Comparison of ENCODE assay signal across 10 cellular contexts in the genomic region with DNA sequence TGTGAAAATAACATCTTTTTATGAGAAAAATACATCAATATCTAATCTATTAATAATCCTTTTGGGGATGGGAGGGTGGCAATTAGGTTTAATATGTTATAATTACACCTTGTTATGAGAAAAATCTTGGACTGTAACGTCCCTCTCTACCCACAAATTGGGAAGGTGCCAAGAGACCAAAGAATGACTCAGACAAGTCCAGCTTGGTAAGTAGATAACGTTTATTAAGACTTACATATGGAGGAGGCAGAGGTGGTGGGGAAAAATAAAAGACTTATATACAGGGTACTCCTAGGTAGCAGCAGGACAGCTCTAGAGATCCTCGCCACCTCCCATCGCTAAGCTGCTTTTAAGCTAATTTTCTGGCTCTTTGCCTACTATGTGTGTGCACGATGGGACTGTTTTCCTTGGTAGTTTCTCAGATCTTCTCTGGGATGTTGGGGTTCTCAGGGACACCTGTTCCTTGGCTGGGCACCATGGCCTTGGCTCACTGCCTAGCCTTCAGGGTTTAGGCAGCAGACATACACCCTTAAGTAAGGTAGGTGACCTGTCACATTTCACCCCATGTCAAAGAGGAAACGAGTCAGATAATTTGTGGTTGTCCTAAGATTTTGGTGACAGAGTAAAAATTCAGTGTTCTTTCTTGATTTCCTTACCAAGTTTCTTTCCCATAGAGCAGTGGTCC. TPM values are rescaled to one million over a fixed set of nuclear protein-coding genes. Genes with fewer than 3 reads are reported as not detected.
DNase-seq lines count a peak whose midpoint lies in the region; ATAC-seq and TF ChIP-seq lines count a peak whose summit lies in the region.
"Had no signal": no experiment of that assay in that cellular context is flagged by ENCODE, and none has a peak within 500 bp of the region (broad histone marks: within the 10 kb centered on the region; RNA-seq: fewer than 3 reads in every experiment).

No MANE protein-coding gene starts in this region.

- ATAC-seq in left lobe of liver = peak; percentile 20
- no peak for ATAC-seq in GM19395 (IDR thresholded peaks at IDR 0.05; ENCODE audit: unreplicated experiment)
- ATAC-seq: left colon had no signal

- no peak overlapping the region for H3K4me3 ChIP-seq in LNCaP clone FGC (ENCODE audit: low read depth, low read length)

- H3K27me3 Mint-ChIP-seq in Calu3 (ENCODE audit: unreplicated experiment) (no peaks in the 10 kb centered on the region), progenitor cell of endocrine pancreas (no peaks in the 10 kb centered on the region)

- intact Hi-C loops in Calu3 (cut with micrococcal nuclease; ENCODE audit: unreplicated experiment) = no loop called here

- BruUV-seq in Calu3 (replicated peaks; lab: Mats Ljungman, UMichigan) = no TSS peak

- H3K27ac Mint-ChIP-seq in Calu3 (ENCODE audit: unreplicated experiment) (no peak overlapping the region), progenitor cell of endocrine pancreas (no peak overlapping the region)

- no peak overlapping the region for H3K4me3 Mint-ChIP-seq in Calu3 (ENCODE audit: low read depth, unreplicated experiment)
- H3K4me3 Mint-ChIP-seq in progenitor cell of endocrine pancreas (ENCODE audit: low read depth) = no peak overlapping the region

- H3K9me3 Mint-ChIP-seq in Calu3 (ENCODE audit: low read depth, unreplicated experiment) (no peaks in the 10 kb centered on the region), progenitor cell of endocrine pancreas (ENCODE audit: low read depth) (no peaks in the 10 kb centered on the region)

- TF ChIP-seq CTCF in Calu3 (IDR thresholded peaks at IDR 0.05; ENCODE audit: unreplicated experiment) (no peak), LNCaP clone FGC (IDR thresholded peaks at IDR 0.05; ENCODE audit: control insufficient read depth, extremely low read depth, insufficient read depth) (no peak), progenitor cell of endocrine pancreas (IDR thresholded peaks at IDR 0.05; ENCODE audit: unreplicated experiment) (no peak)

- H3K4me1 Mint-ChIP-seq in Calu3 (ENCODE audit: low read depth, unreplicated experiment) (no peaks in the 10 kb centered on the region), progenitor cell of endocrine pancreas (ENCODE audit: low read depth) (no peaks in the 10 kb centered on the region)

- H3K36me3 Mint-ChIP-seq in Calu3 (ENCODE audit: insufficient read depth, unreplicated experiment) (peaks cover 19% of the 10 kb centered on the region), progenitor cell of endocrine pancreas (ENCODE audit: insufficient read depth) (peaks cover 11% of the 10 kb centered on the region)

- DNase-seq in Calu3 (peak; percentile 56), LNCaP clone FGC (ENCODE audit: low read depth) (peak; percentile 80), amniotic stem cell (lab: John Stamatoyannopoulos, UW) (peak; percentile 25), left lobe of liver (ENCODE audit: low spot score) (no peak), NCI-H146 (lab: John Stamatoyannopoulos, UW) (no peak), progenitor cell of endocrine pancreas (ENCODE audit: low spot score, unreplicated experiment) (no peak)
- no peak for DNase-seq in activated CD4-positive, CD25-positive, alpha-beta regulatory T cell (lab: John Stamatoyannopoulos, UW)
- DNase-seq: left colon, NCI-H187 treated with DMSO at 0.1 percent for 48 hours had no signal

- CTCF ChIA-PET in Calu3 (lab: Charles Lee) = interaction anchor here (1.6 kb wide), 1 partner anchor 38 kb away, joined by 3 read pairs; no protein-coding TSS in a partner anchor

RNA-seq across cellular contexts. Expression of a gene that starts 31.5 kb away (rescaled TPM):
- total RNA-seq in Calu3 (2022) (59.9 and 62.8 TPM in 2 replicates), left lobe of liver (46.6 TPM), progenitor cell of endocrine pancreas (37.7 and 39.1 TPM in 2 replicates)

RNA-seq across cellular contexts. Expression of a gene that starts 37.3 kb away (rescaled TPM):
- total RNA-seq in Calu3 (2022) (46.4 and 59.4 TPM in 2 replicates), left lobe of liver (25.7 TPM), progenitor cell of endocrine pancreas (36.5 and 43.2 TPM in 2 replicates)

Comparison
In these comparisons a context has a peak if more than half of its experiments do, and no peak if none do; other contexts are left out.
1. DNase-seq: peak in Calu3 (single experiment), LNCaP clone FGC (single experiment) and amniotic stem cell (single experiment); none in left lobe of liver (single experiment), NCI-H146 (single experiment), activated CD4-positive, CD25-positive, alpha-beta regulatory T cell (0 of 4) and progenitor cell of endocrine pancreas (single experiment).